ENCODE assay signal across 1 cellular context in genomic region chr10:32556996-32557395, GRCh38.
TF ChIP-seq lines count a peak whose summit lies in the region.

No MANE protein-coding gene starts in this region.

TF ChIP-seq in HepG2, 621 proteins besides CTCF, POLR2A, EP300 and RAD21 (continued from another document):
- TF ChIP-seq NKX3-1 (CRISPR knock-in tag; IDR thresholded peaks at IDR 0.05) (no peak), DBP (CRISPR knock-in tag; IDR thresholded peaks at IDR 0.05; ENCODE audit: not compliant biosample characterization) (no peak), ZNF616 (CRISPR knock-in tag; IDR thresholded peaks at IDR 0.05; ENCODE audit: low read depth) (no peak), ZNF788 (CRISPR knock-in tag; IDR thresholded peaks at IDR 0.05; ENCODE audit: borderline replicate concordance) (no peak)
- TF ChIP-seq, protein P1, sequence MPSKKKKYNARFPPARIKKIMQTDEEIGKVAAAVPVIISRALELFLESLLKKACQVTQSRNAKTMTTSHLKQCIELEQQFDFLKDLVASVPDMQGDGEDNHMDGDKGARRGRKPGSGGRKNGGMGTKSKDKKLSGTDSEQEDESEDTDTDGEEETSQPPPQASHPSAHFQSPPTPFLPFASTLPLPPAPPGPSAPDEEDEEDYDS (CRISPR knock-in tag; IDR thresholded peaks at IDR 0.05), result no peak
TF ChIP-seq in HepG2: peak in this region for 2.
